1 cellular context compared by ENCODE assay signal in the genomic region with DNA sequence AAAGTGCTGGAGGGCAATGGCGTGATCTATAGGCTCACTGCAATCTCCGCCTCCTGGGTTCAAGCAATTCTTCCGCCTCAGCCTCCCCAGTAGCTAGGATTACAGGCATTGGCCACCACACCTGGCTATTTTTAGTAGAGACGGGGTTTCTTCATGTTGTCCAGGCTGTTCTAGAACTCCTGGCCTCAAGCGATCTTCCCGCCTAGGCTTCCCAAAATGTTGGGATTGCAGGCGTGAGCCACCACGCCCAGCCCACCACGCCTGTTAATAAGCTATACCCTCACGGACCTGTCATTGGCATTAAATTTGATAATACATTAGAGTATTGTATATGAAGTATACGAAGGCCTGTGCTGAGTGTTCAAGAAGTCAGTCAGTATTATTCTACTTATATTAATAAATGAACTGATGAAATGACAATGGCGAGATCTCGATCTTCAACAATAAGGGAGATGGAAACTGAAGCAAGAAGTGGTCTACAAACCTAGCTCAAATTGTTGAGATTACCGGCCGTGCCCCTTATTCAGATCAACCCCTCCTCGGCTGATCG.
TF ChIP-seq lines count a peak whose summit lies in the region.

No MANE protein-coding gene starts in this region.

TF ChIP-seq in HepG2, 621 proteins besides CTCF, POLR2A, EP300 and RAD21 (continued from another document and continues in another):
- TF ChIP-seq PCBP2 (optimal IDR thresholded peaks at IDR 0.05; ENCODE audit: low read depth, low read length, poor library complexity, severe bottlenecking) (no peak), ZNF670 (CRISPR knock-in tag; IDR thresholded peaks at IDR 0.05; ENCODE audit: borderline replicate concordance) (peak; percentile 32; the same call in 1 of the 2 replicates), KLF6 (CRISPR knock-in tag; IDR thresholded peaks at IDR 0.05) (0 out of 2 replicates have a peak, but pooled peaks have one; percentile 15), POLR2AphosphoS5 (IDR thresholded peaks at IDR 0.05; ENCODE audit: low read depth, low read length) (peak; percentile 67), SAFB2 (CRISPR knock-in tag; IDR thresholded peaks at IDR 0.05; ENCODE audit: borderline replicate concordance, low read depth) (peak; percentile 32), RARG (CRISPR knock-in tag; IDR thresholded peaks at IDR 0.05; ENCODE audit: low read depth) (0 out of 2 replicates have a peak, but pooled peaks have one; percentile 18), HNRNPLL (IDR thresholded peaks at IDR 0.05; ENCODE audit: low read depth, low read length, poor library complexity, severe bottlenecking) (no peak), ZNF292 (CRISPR knock-in tag; IDR thresholded peaks at IDR 0.05; ENCODE audit: borderline replicate concordance, low read depth) (no peak), YY1 (IDR thresholded peaks at IDR 0.05; ENCODE audit: insufficient read depth, insufficient replicate concordance, low read depth, low read length) (no peak), THYN1 (CRISPR knock-in tag; IDR thresholded peaks at IDR 0.05; ENCODE audit: borderline replicate concordance, low read depth) (0 out of 2 replicates have a peak, but pooled peaks have one; percentile 19), ZNF781 (CRISPR knock-in tag; IDR thresholded peaks at IDR 0.05; ENCODE audit: borderline replicate concordance, not compliant biosample characterization) (peak; percentile 19), ZNF557 (CRISPR knock-in tag; IDR thresholded peaks at IDR 0.05) (no peak), KAT7 (CRISPR knock-in tag; IDR thresholded peaks at IDR 0.05; ENCODE audit: borderline replicate concordance) (0 out of 2 replicates have a peak, but pooled peaks have one; percentile 3), ZNF816 (CRISPR knock-in tag; IDR thresholded peaks at IDR 0.05; ENCODE audit: borderline replicate concordance) (peak; percentile 10; the same call in 1 of the 2 replicates), ZNF556 (CRISPR knock-in tag; IDR thresholded peaks at IDR 0.05; ENCODE audit: borderline replicate concordance) (0 out of 2 replicates have a peak, but pooled peaks have one; percentile 20), ZIK1 (CRISPR knock-in tag; IDR thresholded peaks at IDR 0.05; ENCODE audit: borderline replicate concordance, low read depth) (peak; percentile 64; the same call in 1 of the 2 replicates), ZNF468 (CRISPR knock-in tag; IDR thresholded peaks at IDR 0.05) (0 out of 2 replicates have a peak, but pooled peaks have one; percentile 39), EEA1 (CRISPR knock-in tag; IDR thresholded peaks at IDR 0.05; ENCODE audit: borderline replicate concordance) (0 out of 2 replicates have a peak, but pooled peaks have one; percentile 82), SALL1 (CRISPR knock-in tag; IDR thresholded peaks at IDR 0.05) (no peak), CBX2 (IDR thresholded peaks at IDR 0.05; ENCODE audit: low read depth, low read length) (no peak), CBX2 (CRISPR knock-in tag; IDR thresholded peaks at IDR 0.05; ENCODE audit: low read depth) (0 out of 2 replicates have a peak, but pooled peaks have one; percentile 36), ZNF552 (CRISPR knock-in tag; IDR thresholded peaks at IDR 0.05; ENCODE audit: borderline replicate concordance) (0 out of 2 replicates have a peak, but pooled peaks have one; percentile 33), JDP2 (CRISPR knock-in tag; IDR thresholded peaks at IDR 0.05; ENCODE audit: borderline replicate concordance) (no peak), GFI1 (CRISPR knock-in tag; IDR thresholded peaks at IDR 0.05; ENCODE audit: borderline replicate concordance) (peak; percentile 22; the same call in 1 of the 2 replicates), ZNF350 (CRISPR knock-in tag; IDR thresholded peaks at IDR 0.05; ENCODE audit: borderline replicate concordance, low read depth) (0 out of 2 replicates have a peak, but pooled peaks have one; percentile 0), SMYD3 (CRISPR knock-in tag; IDR thresholded peaks at IDR 0.05) (0 out of 2 replicates have a peak, but pooled peaks have one; percentile 50), ARNT (IDR thresholded peaks at IDR 0.05) (no peak), ARID2 (CRISPR knock-in tag; IDR thresholded peaks at IDR 0.05; ENCODE audit: borderline replicate concordance) (no peak), ZBTB42 (CRISPR knock-in tag; IDR thresholded peaks at IDR 0.05) (0 out of 2 replicates have a peak, but pooled peaks have one; percentile 36)
- TF ChIP-seq, protein P1, sequence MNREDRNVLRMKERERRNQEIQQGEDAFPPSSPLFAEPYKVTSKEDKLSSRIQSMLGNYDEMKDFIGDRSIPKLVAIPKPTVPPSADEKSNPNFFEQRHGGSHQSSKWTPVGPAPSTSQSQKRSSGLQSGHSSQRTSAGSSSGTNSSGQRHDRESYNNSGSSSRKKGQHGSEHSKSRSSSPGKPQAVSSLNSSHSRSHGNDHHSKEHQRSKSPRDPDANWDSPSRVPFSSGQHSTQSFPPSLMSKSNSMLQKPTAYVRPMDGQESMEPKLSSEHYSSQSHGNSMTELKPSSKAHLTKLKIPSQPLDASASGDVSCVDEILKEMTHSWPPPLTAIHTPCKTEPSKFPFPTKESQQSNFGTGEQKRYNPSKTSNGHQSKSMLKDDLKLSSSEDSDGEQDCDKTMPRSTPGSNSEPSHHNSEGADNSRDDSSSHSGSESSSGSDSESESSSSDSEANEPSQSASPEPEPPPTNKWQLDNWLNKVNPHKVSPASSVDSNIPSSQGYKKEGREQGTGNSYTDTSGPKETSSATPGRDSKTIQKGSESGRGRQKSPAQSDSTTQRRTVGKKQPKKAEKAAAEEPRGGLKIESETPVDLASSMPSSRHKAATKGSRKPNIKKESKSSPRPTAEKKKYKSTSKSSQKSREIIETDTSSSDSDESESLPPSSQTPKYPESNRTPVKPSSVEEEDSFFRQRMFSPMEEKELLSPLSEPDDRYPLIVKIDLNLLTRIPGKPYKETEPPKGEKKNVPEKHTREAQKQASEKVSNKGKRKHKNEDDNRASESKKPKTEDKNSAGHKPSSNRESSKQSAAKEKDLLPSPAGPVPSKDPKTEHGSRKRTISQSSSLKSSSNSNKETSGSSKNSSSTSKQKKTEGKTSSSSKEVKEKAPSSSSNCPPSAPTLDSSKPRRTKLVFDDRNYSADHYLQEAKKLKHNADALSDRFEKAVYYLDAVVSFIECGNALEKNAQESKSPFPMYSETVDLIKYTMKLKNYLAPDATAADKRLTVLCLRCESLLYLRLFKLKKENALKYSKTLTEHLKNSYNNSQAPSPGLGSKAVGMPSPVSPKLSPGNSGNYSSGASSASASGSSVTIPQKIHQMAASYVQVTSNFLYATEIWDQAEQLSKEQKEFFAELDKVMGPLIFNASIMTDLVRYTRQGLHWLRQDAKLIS (CRISPR knock-in tag; IDR thresholded peaks at IDR 0.05): 0 out of 2 replicates have a peak, but pooled peaks have one; percentile 11
- TF ChIP-seq, protein P2, sequence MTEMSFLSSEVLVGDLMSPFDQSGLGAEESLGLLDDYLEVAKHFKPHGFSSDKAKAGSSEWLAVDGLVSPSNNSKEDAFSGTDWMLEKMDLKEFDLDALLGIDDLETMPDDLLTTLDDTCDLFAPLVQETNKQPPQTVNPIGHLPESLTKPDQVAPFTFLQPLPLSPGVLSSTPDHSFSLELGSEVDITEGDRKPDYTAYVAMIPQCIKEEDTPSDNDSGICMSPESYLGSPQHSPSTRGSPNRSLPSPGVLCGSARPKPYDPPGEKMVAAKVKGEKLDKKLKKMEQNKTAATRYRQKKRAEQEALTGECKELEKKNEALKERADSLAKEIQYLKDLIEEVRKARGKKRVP (CRISPR knock-in tag; IDR thresholded peaks at IDR 0.05): 0 out of 4 replicates have a peak, but pooled peaks of 1 of the 2 experiments have one; percentile 12
- TF ChIP-seq, protein P3, sequence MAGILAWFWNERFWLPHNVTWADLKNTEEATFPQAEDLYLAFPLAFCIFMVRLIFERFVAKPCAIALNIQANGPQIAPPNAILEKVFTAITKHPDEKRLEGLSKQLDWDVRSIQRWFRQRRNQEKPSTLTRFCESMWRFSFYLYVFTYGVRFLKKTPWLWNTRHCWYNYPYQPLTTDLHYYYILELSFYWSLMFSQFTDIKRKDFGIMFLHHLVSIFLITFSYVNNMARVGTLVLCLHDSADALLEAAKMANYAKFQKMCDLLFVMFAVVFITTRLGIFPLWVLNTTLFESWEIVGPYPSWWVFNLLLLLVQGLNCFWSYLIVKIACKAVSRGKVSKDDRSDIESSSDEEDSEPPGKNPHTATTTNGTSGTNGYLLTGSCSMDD (CRISPR knock-in tag; IDR thresholded peaks at IDR 0.05): no peak
- TF ChIP-seq, protein P4, sequence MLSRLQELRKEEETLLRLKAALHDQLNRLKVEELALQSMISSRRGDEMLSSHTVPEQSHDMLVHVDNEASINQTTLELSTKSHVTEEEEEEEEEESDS (CRISPR knock-in tag; IDR thresholded peaks at IDR 0.05; ENCODE audit: borderline replicate concordance): 0 out of 2 replicates have a peak, but pooled peaks have one; percentile 76
- TF ChIP-seq, protein P5, sequence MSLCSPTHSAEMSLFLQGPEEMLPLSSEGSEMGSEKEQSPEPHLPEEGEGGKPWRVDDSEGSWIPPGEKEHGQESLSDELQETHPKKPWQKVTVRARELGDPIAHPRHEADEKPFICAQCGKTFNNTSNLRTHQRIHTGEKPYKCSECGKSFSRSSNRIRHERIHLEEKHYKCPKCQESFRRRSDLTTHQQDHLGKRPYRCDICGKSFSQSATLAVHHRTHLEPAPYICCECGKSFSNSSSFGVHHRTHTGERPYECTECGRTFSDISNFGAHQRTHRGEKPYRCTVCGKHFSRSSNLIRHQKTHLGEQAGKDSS (CRISPR knock-in tag; IDR thresholded peaks at IDR 0.05; ENCODE audit: borderline replicate concordance, low read depth): no peak
- TF ChIP-seq, protein P6, sequence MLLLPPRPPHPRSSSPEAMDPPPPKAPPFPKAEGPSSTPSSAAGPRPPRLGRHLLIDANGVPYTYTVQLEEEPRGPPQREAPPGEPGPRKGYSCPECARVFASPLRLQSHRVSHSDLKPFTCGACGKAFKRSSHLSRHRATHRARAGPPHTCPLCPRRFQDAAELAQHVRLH (CRISPR knock-in tag; IDR thresholded peaks at IDR 0.05; ENCODE audit: borderline replicate concordance, low read depth): peak; percentile 65; the same call in 1 of the 2 replicates
- TF ChIP-seq, protein P7, sequence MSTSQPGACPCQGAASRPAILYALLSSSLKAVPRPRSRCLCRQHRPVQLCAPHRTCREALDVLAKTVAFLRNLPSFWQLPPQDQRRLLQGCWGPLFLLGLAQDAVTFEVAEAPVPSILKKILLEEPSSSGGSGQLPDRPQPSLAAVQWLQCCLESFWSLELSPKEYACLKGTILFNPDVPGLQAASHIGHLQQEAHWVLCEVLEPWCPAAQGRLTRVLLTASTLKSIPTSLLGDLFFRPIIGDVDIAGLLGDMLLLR (CRISPR knock-in tag; IDR thresholded peaks at IDR 0.05): 0 out of 2 replicates have a peak, but pooled peaks have one; percentile 7
- TF ChIP-seq, protein P8, sequence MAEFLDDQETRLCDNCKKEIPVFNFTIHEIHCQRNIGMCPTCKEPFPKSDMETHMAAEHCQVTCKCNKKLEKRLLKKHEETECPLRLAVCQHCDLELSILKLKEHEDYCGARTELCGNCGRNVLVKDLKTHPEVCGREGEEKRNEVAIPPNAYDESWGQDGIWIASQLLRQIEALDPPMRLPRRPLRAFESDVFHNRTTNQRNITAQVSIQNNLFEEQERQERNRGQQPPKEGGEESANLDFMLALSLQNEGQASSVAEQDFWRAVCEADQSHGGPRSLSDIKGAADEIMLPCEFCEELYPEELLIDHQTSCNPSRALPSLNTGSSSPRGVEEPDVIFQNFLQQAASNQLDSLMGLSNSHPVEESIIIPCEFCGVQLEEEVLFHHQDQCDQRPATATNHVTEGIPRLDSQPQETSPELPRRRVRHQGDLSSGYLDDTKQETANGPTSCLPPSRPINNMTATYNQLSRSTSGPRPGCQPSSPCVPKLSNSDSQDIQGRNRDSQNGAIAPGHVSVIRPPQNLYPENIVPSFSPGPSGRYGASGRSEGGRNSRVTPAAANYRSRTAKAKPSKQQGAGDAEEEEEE (CRISPR knock-in tag; IDR thresholded peaks at IDR 0.05; ENCODE audit: borderline replicate concordance): peak; percentile 96; the same call in 1 of the 2 replicates
- TF ChIP-seq, protein P9, sequence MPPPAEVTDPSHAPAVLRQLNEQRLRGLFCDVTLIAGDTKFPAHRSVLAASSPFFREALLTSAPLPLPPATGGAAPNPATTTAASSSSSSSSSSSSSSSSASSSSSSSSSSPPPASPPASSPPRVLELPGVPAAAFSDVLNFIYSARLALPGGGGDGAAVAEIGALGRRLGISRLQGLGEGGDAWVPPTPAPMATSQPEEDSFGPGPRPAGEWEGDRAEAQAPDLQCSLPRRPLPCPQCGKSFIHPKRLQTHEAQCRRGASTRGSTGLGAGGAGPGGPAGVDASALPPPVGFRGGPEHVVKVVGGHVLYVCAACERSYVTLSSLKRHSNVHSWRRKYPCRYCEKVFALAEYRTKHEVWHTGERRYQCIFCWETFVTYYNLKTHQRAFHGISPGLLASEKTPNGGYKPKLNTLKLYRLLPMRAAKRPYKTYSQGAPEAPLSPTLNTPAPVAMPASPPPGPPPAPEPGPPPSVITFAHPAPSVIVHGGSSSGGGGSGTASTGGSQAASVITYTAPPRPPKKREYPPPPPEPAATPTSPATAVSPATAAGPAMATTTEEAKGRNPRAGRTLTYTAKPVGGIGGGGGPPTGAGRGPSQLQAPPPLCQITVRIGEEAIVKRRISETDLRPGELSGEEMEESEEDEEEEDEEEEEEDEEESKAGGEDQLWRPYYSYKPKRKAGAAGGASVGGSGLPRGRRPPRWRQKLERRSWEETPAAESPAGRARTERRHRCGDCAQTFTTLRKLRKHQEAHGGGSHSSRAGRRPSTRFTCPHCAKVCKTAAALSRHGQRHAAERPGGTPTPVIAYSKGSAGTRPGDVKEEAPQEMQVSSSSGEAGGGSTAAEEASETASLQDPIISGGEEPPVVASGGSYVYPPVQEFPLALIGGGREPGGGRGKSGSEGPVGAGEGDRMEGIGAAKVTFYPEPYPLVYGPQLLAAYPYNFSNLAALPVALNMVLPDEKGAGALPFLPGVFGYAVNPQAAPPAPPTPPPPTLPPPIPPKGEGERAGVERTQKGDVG (CRISPR knock-in tag; IDR thresholded peaks at IDR 0.05; ENCODE audit: borderline replicate concordance): 0 out of 2 replicates have a peak, but pooled peaks have one; percentile 2
- TF ChIP-seq, protein P10, sequence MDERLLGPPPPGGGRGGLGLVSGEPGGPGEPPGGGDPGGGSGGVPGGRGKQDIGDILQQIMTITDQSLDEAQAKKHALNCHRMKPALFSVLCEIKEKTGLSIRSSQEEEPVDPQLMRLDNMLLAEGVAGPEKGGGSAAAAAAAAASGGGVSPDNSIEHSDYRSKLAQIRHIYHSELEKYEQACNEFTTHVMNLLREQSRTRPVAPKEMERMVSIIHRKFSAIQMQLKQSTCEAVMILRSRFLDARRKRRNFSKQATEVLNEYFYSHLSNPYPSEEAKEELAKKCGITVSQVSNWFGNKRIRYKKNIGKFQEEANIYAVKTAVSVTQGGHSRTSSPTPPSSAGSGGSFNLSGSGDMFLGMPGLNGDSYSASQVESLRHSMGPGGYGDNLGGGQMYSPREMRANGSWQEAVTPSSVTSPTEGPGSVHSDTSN (CRISPR knock-in tag; IDR thresholded peaks at IDR 0.05): no peak
- TF ChIP-seq, protein P11, sequence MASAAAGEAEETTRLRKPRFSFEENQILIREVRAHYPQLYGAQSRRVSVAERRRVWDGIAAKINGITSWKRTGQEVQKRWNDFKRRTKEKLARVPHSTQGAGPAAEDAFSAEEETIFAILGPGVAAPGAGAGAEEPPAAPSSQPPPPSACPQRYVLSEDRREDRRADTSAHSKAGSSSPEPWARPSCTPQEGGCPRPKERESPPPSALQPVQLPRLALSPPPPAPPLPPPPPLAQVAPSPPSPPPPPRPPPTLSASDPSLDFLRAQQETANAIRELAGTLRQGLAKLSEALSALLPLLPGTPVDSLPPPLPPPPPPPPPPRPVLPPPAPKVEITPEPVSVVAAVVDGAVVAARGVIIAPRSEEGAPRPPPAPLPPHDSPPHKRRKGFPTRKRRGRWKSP (CRISPR knock-in tag; IDR thresholded peaks at IDR 0.05): peak; percentile 30
